In the genomic region with DNA sequence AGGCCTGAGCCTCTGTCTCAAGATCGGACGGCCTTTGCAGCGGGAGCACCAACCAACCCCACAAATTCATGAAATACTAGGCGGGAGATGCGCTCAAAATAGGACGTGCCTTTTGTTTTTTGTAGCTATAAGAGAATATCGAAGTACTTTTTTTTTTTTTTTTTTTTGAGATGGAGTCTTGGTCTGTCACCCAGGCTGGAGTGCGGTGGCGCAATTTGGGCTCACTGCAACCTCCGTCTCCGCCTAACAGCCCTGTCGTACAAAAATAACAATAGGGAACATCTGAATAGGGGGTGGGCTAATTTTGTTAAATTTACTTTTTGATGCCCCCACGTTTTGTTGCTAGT, we compare ENCODE assay signal across 8 cellular contexts. TPM values are rescaled to one million over a fixed set of nuclear protein-coding genes. Genes with fewer than 3 reads are reported as not detected.
A peak's percentile ranks its signal among the peaks of the same experiment; 100 is the strongest.
DNase-seq lines count a peak whose midpoint lies in the region; ATAC-seq, FAIRE-seq and TF ChIP-seq lines count a peak whose summit lies in the region.

No MANE protein-coding gene starts in this region.

- TF ChIP-seq POLR2A in GM12892 (IDR thresholded peaks at IDR 0.05; ENCODE audit: low read depth, low read length) = no peak

- peak overlapping the region; percentile 95 for H3K4me3 Mint-ChIP-seq in glutamatergic neuron (ENCODE audit: unreplicated experiment)
- H3K4me3 Mint-ChIP-seq in stimulated activated effector memory CD8-positive, alpha-beta T cell treated with anti-CD3 and anti-CD28 coated beads, Interleukin-12 subunit alpha, Interleukin-12 subunit beta, amount 100 ng/mL, for 72 hours = peak overlapping the region; percentile 68

- H3K27me3 ChIP-seq in BJ (ENCODE audit: control insufficient read depth, insufficient read depth, low read length) = no peaks in the 10 kb centered on the region

- no peaks in the 10 kb centered on the region for H3K36me3 Mint-ChIP-seq in glutamatergic neuron (ENCODE audit: unreplicated experiment)
- no peaks in the 10 kb centered on the region for H3K36me3 Mint-ChIP-seq in stimulated activated effector memory CD8-positive, alpha-beta T cell treated with anti-CD3 and anti-CD28 coated beads, Interleukin-12 subunit alpha, Interleukin-12 subunit beta, amount 100 ng/mL, for 72 hours

- TF ChIP-seq CTCF in BJ (IDR thresholded peaks at IDR 0.05; ENCODE audit: insufficient read depth, low read depth, low read length) = peak; percentile 26
- TF ChIP-seq CTCF in glutamatergic neuron (IDR thresholded peaks at IDR 0.05; ENCODE audit: partially characterized antibody, unreplicated experiment) = no peak

- H3K36me3 ChIP-seq in BJ (ENCODE audit: control insufficient read depth, insufficient read depth, low read length) = peaks cover 1% of the 10 kb centered on the region; the same call in 1 of the 2 replicates

- H3K27me3 Mint-ChIP-seq in glutamatergic neuron (ENCODE audit: unreplicated experiment) = peaks cover 3% of the 10 kb centered on the region

- H3K4me3 ChIP-seq in BJ (ENCODE audit: low read depth, low read length) = peak overlapping the region; percentile 74

- POLR2A ChIA-PET in BJ (lab: Charles Lee) = interaction anchor here (1.0 kb wide), 1 partner anchor 45 kb away, joined by 20 read pairs; no protein-coding TSS in a partner anchor

- DNase-seq in BJ (ENCODE audit: low read depth) = no peak
- DNase-seq in SKM-1 treated with dmso at 0.1 percent for 144 hours (lab: John Stamatoyannopoulos, UW; ENCODE audit: unreplicated experiment) = peak; percentile 72
- DNase-seq in glutamatergic neuron = no peak
- DNase-seq in stimulated activated effector memory CD8-positive, alpha-beta T cell treated with anti-CD3 and anti-CD28 coated beads, Interleukin-12 subunit alpha, Interleukin-12 subunit beta, amount 100 ng/mL, for 72 hours (ENCODE audit: low spot score in 2 of 2) = no peak
- DNase-seq in iPS-NIHi11 (ENCODE audit: low spot score) = no peak
- DNase-seq in GM12892 (ENCODE audit: insufficient read length) = no peak
- no peak for DNase-seq in OCI-M2 (lab: John Stamatoyannopoulos, UW; ENCODE audit: unreplicated experiment)

- peaks cover 11% of the 10 kb centered on the region for H3K9me3 Mint-ChIP-seq in glutamatergic neuron (ENCODE audit: unreplicated experiment)
- peaks cover 4% of the 10 kb centered on the region for H3K9me3 Mint-ChIP-seq in stimulated activated effector memory CD8-positive, alpha-beta T cell treated with anti-CD3 and anti-CD28 coated beads, Interleukin-12 subunit alpha, Interleukin-12 subunit beta, amount 100 ng/mL, for 72 hours

- no peak for FAIRE-seq in GM12892 (lab: Jason Lieb, UNC)

- CTCF ChIA-PET in BJ (lab: Yijun Ruan, JAX) = interaction anchor here (0.8 to 1.8 kb wide), 3 partner anchors 14 to 845 kb away, joined by 3 to 8 read pairs (median 3); no protein-coding TSS in a partner anchor

- peaks cover 44% of the 10 kb centered on the region for H3K4me1 Mint-ChIP-seq in glutamatergic neuron (ENCODE audit: low read depth, unreplicated experiment)
- H3K4me1 Mint-ChIP-seq in stimulated activated effector memory CD8-positive, alpha-beta T cell treated with anti-CD3 and anti-CD28 coated beads, Interleukin-12 subunit alpha, Interleukin-12 subunit beta, amount 100 ng/mL, for 72 hours = peaks cover 32% of the 10 kb centered on the region

- peak; percentile 6 for ATAC-seq in GM21717 (IDR thresholded peaks at IDR 0.05; ENCODE audit: unreplicated experiment)
- ATAC-seq in stimulated activated effector memory CD8-positive, alpha-beta T cell treated with anti-CD3 and anti-CD28 coated beads, Interleukin-12 subunit alpha, Interleukin-12 subunit beta, amount 100 ng/mL, for 72 hours = no peak

- peak overlapping the region; percentile 95 for H3K27ac Mint-ChIP-seq in glutamatergic neuron (ENCODE audit: unreplicated experiment)
- H3K27ac Mint-ChIP-seq in stimulated activated effector memory CD8-positive, alpha-beta T cell treated with anti-CD3 and anti-CD28 coated beads, Interleukin-12 subunit alpha, Interleukin-12 subunit beta, amount 100 ng/mL, for 72 hours = peak overlapping the region; percentile 67

RNA-seq across cellular contexts. Expression of a gene that starts 5.9 kb away (rescaled TPM):
- polyA plus RNA-seq in BJ (2011; rRNA removed) = 138 and 184 TPM in 2 replicates
- 111 and 170 TPM in 2 replicates for polyA minus RNA-seq in BJ (2011; rRNA and poly(A)+ RNA removed)
- 769 TPM for total RNA-seq in glutamatergic neuron (ENCODE audit: unreplicated experiment)
- 19.2 TPM for polyA plus RNA-seq in GM12892 (2012; ENCODE audit: missing spikeins)

RNA-seq across cellular contexts. Expression of a gene that starts 44.7 kb away (rescaled TPM):
- 12.1 and 12.2 TPM in 2 replicates for polyA plus RNA-seq in BJ (2011; rRNA removed)
- polyA minus RNA-seq in BJ (2011; rRNA and poly(A)+ RNA removed) = 6.5 and 7.4 TPM in 2 replicates
- 72.1 TPM for total RNA-seq in glutamatergic neuron (ENCODE audit: unreplicated experiment)
- 18.2 TPM for polyA plus RNA-seq in GM12892 (2012; ENCODE audit: missing spikeins)
